8 cellular contexts compared by ENCODE assay signal in genomic region chr7:151626422-151627115, GRCh38.
DNase-seq lines count a peak whose midpoint lies in the region; ATAC-seq and TF ChIP-seq lines count a peak whose summit lies in the region.

No MANE protein-coding gene starts in this region.

- H3K36me3 Mint-ChIP-seq in naive B cell, result peaks cover 4 to 14% of the 10 kb centered on the region in 2 donors
- no peaks in the 10 kb centered on the region for H3K36me3 Mint-ChIP-seq in activated T-helper 2 cell treated with anti-CD3 and anti-CD28 coated beads, Interferon-gamma antibody, Interleukin-2, Interleukin-4, amounts not matched to agents 10 μg/mL and 5 μg/mL and 100 μg/mL, durations not matched to agents 14 hours and 24 hours and 36 hours (ENCODE audit: low read depth)

- H3K27me3 Mint-ChIP-seq in naive B cell, result no peaks in the 10 kb centered on the region
- no peaks in the 10 kb centered on the region for H3K27me3 Mint-ChIP-seq in activated T-helper 2 cell treated with anti-CD3 and anti-CD28 coated beads, Interferon-gamma antibody, Interleukin-2, Interleukin-4, amounts not matched to agents 10 μg/mL and 5 μg/mL and 100 μg/mL, durations not matched to agents 14 hours and 24 hours and 36 hours (ENCODE audit: low read depth)

- no peak overlapping the region for H3K4me3 ChIP-seq in GM12865 (ENCODE audit: low read depth, low read length)

- H3K9me3 Mint-ChIP-seq in naive B cell, result no peaks in the 10 kb centered on the region
- H3K9me3 Mint-ChIP-seq in activated T-helper 2 cell treated with anti-CD3 and anti-CD28 coated beads, Interferon-gamma antibody, Interleukin-2, Interleukin-4, amounts not matched to agents 10 μg/mL and 5 μg/mL and 100 μg/mL, durations not matched to agents 14 hours and 24 hours and 36 hours, result no peaks in the 10 kb centered on the region

- intact Hi-C loops in activated T-helper 2 cell treated with anti-CD3 and anti-CD28 coated beads, Interferon-gamma antibody, Interleukin-2, Interleukin-4, amounts not matched to agents 10 μg/mL and 5 μg/mL and 100 μg/mL, durations not matched to agents 14 hours and 24 hours and 36 hours (cut with micrococcal nuclease), result loop anchor here (2.0 kb wide), 1 partner anchor 132 kb away; no protein-coding TSS in a partner anchor

- DNase-seq in ACHN (peak; percentile 79), GM12865 (ENCODE audit: low read depth) (peak; percentile 32), RKO (ENCODE audit: low spot score) (peak; percentile 48), dermis blood vessel endothelial cell (peak; percentile 74), naive B cell (peak; percentile 22), T1000 (lab: John Stamatoyannopoulos, UW) (no peak)
- no peak for DNase-seq in activated T-helper 2 cell treated with anti-CD3 and anti-CD28 coated beads, Interferon-gamma antibody, Interleukin-2, Interleukin-4, amounts not matched to agents 10 μg/mL and 5 μg/mL and 100 μg/mL, durations not matched to agents 14 hours and 24 hours and 36 hours (ENCODE audit: low spot score)

- no peak overlapping the region for H3K4me3 Mint-ChIP-seq in naive B cell
- no peak overlapping the region for H3K4me3 Mint-ChIP-seq in activated T-helper 2 cell treated with anti-CD3 and anti-CD28 coated beads, Interferon-gamma antibody, Interleukin-2, Interleukin-4, amounts not matched to agents 10 μg/mL and 5 μg/mL and 100 μg/mL, durations not matched to agents 14 hours and 24 hours and 36 hours (ENCODE audit: low read depth)

- ATAC-seq in naive B cell (ENCODE audit: low read depth in 2 of 2) (peak; percentile 45 to 57), HG02571 (IDR thresholded peaks at IDR 0.05; ENCODE audit: unreplicated experiment) (no peak)

- H3K4me1 Mint-ChIP-seq in naive B cell, result peaks cover 27 to 29% (median 28%) of the 10 kb centered on the region in 3 donors
- H3K4me1 Mint-ChIP-seq in activated T-helper 2 cell treated with anti-CD3 and anti-CD28 coated beads, Interferon-gamma antibody, Interleukin-2, Interleukin-4, amounts not matched to agents 10 μg/mL and 5 μg/mL and 100 μg/mL, durations not matched to agents 14 hours and 24 hours and 36 hours (ENCODE audit: low read depth), result peaks cover 19% of the 10 kb centered on the region

- H3K27ac Mint-ChIP-seq in naive B cell, result peak overlapping the region in 1 of 6 donors; percentile 12
- H3K27ac Mint-ChIP-seq in activated T-helper 2 cell treated with anti-CD3 and anti-CD28 coated beads, Interferon-gamma antibody, Interleukin-2, Interleukin-4, amounts not matched to agents 10 μg/mL and 5 μg/mL and 100 μg/mL, durations not matched to agents 14 hours and 24 hours and 36 hours, result no peak overlapping the region

- TF ChIP-seq CTCF in GM12865 (IDR thresholded peaks at IDR 0.05; ENCODE audit: insufficient read depth, low read depth, low read length, missing control alignments), result no peak

- in situ Hi-C loops in ACHN (cut with HindIII; ENCODE audit: low pct_ligation_motif_present, low pct_unique_long_range_greater_than_20kb, low sequenced_read_pairs), result no loop called here

Comparison
In these comparisons a context has a peak if more than half of its experiments do, and no peak if none do; other contexts are left out.
1. DNase-seq: peak in ACHN (single experiment), GM12865 (single experiment), RKO (single experiment), dermis blood vessel endothelial cell (single experiment) and naive B cell (single experiment); none in T1000 (single experiment) and activated T-helper 2 cell treated with anti-CD3 and anti-CD28 coated beads, Interferon-gamma antibody, Interleukin-2, Interleukin-4, amounts not matched to agents 10 μg/mL and 5 μg/mL and 100 μg/mL, durations not matched to agents 14 hours and 24 hours and 36 hours (single experiment).